Comparison of ENCODE assay signal across 8 cellular contexts in the genomic region with DNA sequence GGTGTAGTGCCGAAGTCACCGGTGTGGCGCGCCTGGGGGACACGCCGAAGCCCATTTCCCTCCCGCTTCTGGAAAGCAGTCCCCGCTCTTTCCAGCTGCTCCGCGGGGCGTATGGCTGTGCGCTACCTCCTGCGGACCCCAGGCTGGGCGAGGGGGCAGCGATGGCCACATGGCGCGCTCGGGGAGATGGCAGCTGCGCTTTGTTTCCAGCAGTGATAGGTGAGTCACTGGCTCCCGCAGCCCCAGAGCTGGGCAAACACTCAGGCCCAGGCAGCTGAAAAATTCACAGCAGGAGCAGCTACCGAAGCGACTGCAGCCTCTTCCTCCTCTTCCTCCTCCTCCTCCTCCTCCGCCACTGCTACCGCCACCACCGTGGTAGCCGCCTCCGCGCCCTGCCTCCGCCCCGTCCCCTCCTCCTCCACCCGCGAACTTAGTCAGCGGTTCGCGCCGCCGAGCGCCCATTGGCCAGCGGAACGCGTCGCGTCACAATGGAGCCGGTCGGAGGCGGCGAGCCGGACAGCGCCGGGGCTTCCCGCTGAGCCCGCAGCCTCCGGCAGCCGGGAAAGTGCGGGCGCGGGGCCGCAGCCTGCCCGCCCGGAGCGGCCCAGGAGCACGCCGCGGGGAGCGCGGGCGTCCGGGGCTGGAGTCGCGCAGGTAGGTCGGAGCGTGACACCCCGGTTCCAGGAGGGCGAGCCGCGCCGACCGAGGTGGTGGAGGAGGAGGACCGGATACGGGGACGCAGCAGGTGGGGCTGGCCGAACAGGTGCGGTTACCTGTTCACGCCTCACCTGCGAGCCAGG. TPM values are rescaled to one million over a fixed set of nuclear protein-coding genes. Genes with fewer than 3 reads are reported as not detected.
DNase-seq lines count a peak whose midpoint lies in the region; ATAC-seq and TF ChIP-seq lines count a peak whose summit lies in the region.

A gene (plus strand): TSS at position 461 of the 800 bp plus-strand sequence. CDS start 57,822 bp downstream, outside the sequence.

- DNase-seq in AG09319 (ENCODE audit: extremely low read depth, low read depth) (peak; percentile 35), NCI-H460 (ENCODE audit: extremely low read depth, low read depth) (peak; percentile 81), coronary artery (ENCODE audit: low spot score) (peak; percentile 91), left colon (peak; percentile 93 to 94)
- peak; percentile 98 for DNase-seq in activated CD4-positive, alpha-beta T cell treated with anti-CD3 and anti-CD28 coated beads, Interleukin-2, amount 10 ng/mL, durations not matched to agents 24 days and 14 days
- DNase-seq in stimulated activated CD4-positive, alpha-beta T cell treated with anti-CD3 and anti-CD28 coated beads, Interleukin-1b, Interleukin-23, amount 100 ng/mL, for 4 hours (ENCODE audit: low read depth in 2 of 2): peak; percentile 85 to 90

- no peaks in the 10 kb centered on the region for H3K27me3 Mint-ChIP-seq in activated CD4-positive, alpha-beta T cell treated with anti-CD3 and anti-CD28 coated beads, Interleukin-2, amount 10 ng/mL, durations not matched to agents 24 days and 14 days

- H3K27ac Mint-ChIP-seq in activated CD4-positive, alpha-beta T cell treated with anti-CD3 and anti-CD28 coated beads, Interleukin-2, amount 10 ng/mL, durations not matched to agents 24 days and 14 days: peak within 1 kb of the TSS; percentile 95

- H3K9me3 Mint-ChIP-seq in activated CD4-positive, alpha-beta T cell treated with anti-CD3 and anti-CD28 coated beads, Interleukin-2, amount 10 ng/mL, durations not matched to agents 24 days and 14 days: no peaks in the 10 kb centered on the region

- peak within 1 kb of the TSS; percentile 100 for H3K4me3 ChIP-seq in coronary artery

- H3K4me1 Mint-ChIP-seq in activated CD4-positive, alpha-beta T cell treated with anti-CD3 and anti-CD28 coated beads, Interleukin-2, amount 10 ng/mL, durations not matched to agents 24 days and 14 days: peaks cover 34% of the 10 kb centered on the region

- TF ChIP-seq CTCF in AG09319 (IDR thresholded peaks at IDR 0.05; ENCODE audit: low read depth, low read length) (no peak), coronary artery (IDR thresholded peaks at IDR 0.05) (no peak)

- peaks cover 22% of the 10 kb centered on the region for H3K36me3 Mint-ChIP-seq in activated CD4-positive, alpha-beta T cell treated with anti-CD3 and anti-CD28 coated beads, Interleukin-2, amount 10 ng/mL, durations not matched to agents 24 days and 14 days (ENCODE audit: low read depth)

- H3K4me3 Mint-ChIP-seq in activated CD4-positive, alpha-beta T cell treated with anti-CD3 and anti-CD28 coated beads, Interleukin-2, amount 10 ng/mL, durations not matched to agents 24 days and 14 days: no peak within 1 kb of the TSS

- intact Hi-C loops in activated CD4-positive, alpha-beta T cell treated with anti-CD3 and anti-CD28 coated beads, Interleukin-2, amount 10 ng/mL, durations not matched to agents 24 days and 14 days (cut with micrococcal nuclease): loop anchor here (1.0 to 5.0 kb wide), 8 partner anchors 21 to 256 kb away; a partner anchor contains a TSS
- intact Hi-C loops in left colon (cut with DNase I, micrococcal nuclease): no loop called here

- ATAC-seq in GM18909 (IDR thresholded peaks at IDR 0.05; ENCODE audit: poor library complexity, unreplicated experiment) (peak; percentile 89), HG03159 (IDR thresholded peaks at IDR 0.05; ENCODE audit: unreplicated experiment) (peak; percentile 87), left colon (peak; percentile 93)

- peak within 1 kb of the TSS; percentile 86 to 89 for H3K27ac ChIP-seq in coronary artery

RNA-seq across cellular contexts. Expression of the gene that starts here (rescaled TPM):
- 8.1 and 8.9 TPM in 2 replicates for total RNA-seq in NCI-H460 (2014; rRNA removed; shearing (Covaris generic))
- 1.6 and 7.9 TPM in 2 replicates for polyA plus RNA-seq in NCI-H460 (2014; cell fraction: nucleus; rRNA removed)
- total RNA-seq in activated CD4-positive, alpha-beta T cell treated with anti-CD3 and anti-CD28 coated beads, Interleukin-2, amount 10 ng/mL, durations not matched to agents 24 days and 14 days: 74.5 and 76.8 TPM in 2 replicates
- total RNA-seq in left colon: 10 to 100 TPM; 12.7 to 16.3 TPM

Comparison
In these comparisons a context has a peak if more than half of its experiments do, and no peak if none do; other contexts are left out.
1. Peak in every context shown above with its lines: DNase-seq, ATAC-seq, H3K4me3 ChIP-seq and H3K27ac ChIP-seq.
2. DNase-seq: peak in every context shown above with its lines; median percentile 98 in activated CD4-positive, alpha-beta T cell treated with anti-CD3 and anti-CD28 coated beads, Interleukin-2, amount 10 ng/mL, durations not matched to agents 24 days and 14 days; 94 in left colon; 91 in coronary artery; 88 in stimulated activated CD4-positive, alpha-beta T cell treated with anti-CD3 and anti-CD28 coated beads, Interleukin-1b, Interleukin-23, amount 100 ng/mL, for 4 hours; 81 in NCI-H460; 35 in AG09319.